Comparison of ENCODE assay signal across 26 cellular contexts in genomic region chrX:55480390-55481062, GRCh38.
"Had no signal": no experiment of that assay in that cellular context is flagged by ENCODE, and none has a peak within 500 bp of the region (broad histone marks: within the 10 kb centered on the region; RNA-seq: fewer than 3 reads in every experiment).

No MANE protein-coding gene starts in this region.

- H3K4me2 ChIP-seq: neural progenitor cell, smooth muscle cell had no signal

- H3K4me1 ChIP-seq: left ventricle myocardium inferior, neural progenitor cell, right atrium auricular region, right lobe of liver, tibial nerve, uterus had no signal

- H3K4me3 ChIP-seq: left ventricle myocardium inferior, lung, neural progenitor cell, ovary, right atrium auricular region, right lobe of liver, smooth muscle cell, tibial nerve, uterus had no signal

- H3K36me3 ChIP-seq: left ventricle myocardium inferior, neural progenitor cell, neutrophil, ovary, right atrium auricular region, right lobe of liver, tibial nerve, uterus had no signal

- H2AFZ ChIP-seq: neural progenitor cell had no signal

- H3K27me3 ChIP-seq: neural progenitor cell, neutrophil, ovary, right atrium auricular region, right lobe of liver, tibial nerve, uterus had no signal

- H3K27ac ChIP-seq: left ventricle myocardium inferior, neural progenitor cell, neutrophil, ovary, right atrium auricular region, right lobe of liver, tibial nerve, uterus had no signal

- H3K9me3 ChIP-seq: left ventricle myocardium inferior, neutrophil, ovary, right atrium auricular region, right lobe of liver, tibial nerve, uterus had no signal

- DNase-seq: hypothalamus; immature natural killer cell; left ventricle myocardium inferior; mesendoderm; naive B cell; natural killer cell; nephron progenitor cell; occipital lobe; ovary; right lobe of liver; stimulated activated CD4-positive, alpha-beta T cell treated with anti-CD3 and anti-CD28 coated beads, Interleukin-1b, Interleukin-23, amount 100 ng/mL, for 48 hours; stimulated activated CD4-positive, alpha-beta T cell treated with anti-CD3 and anti-CD28 coated beads, Interleukin-2, amount 100 ng/mL, for 48 hours; stimulated activated CD4-positive, alpha-beta T cell treated with anti-CD3 and anti-CD28 coated beads, Interleukin-4, amount 100 ng/mL, for 4 hours; stimulated activated CD8-positive, alpha-beta memory T cell treated with anti-CD3 and anti-CD28 coated beads, Interleukin-4, amount 100 ng/mL, for 48 hours; stimulated activated naive CD4-positive, alpha-beta T cell treated with Interleukin-2 at 50 U/mL for 16 hours; stimulated activated naive CD8-positive, alpha-beta T cell treated with anti-CD3 and anti-CD28 coated beads, Interleukin-15, amount 100 ng/mL, for 72 hours; substantia nigra; uterus had no signal

- ATAC-seq: natural killer cell; right lobe of liver; stimulated activated memory B cell treated with anti-CD40 and anti-IgM and Interleukin-4, amounts not matched to agents 10 μg/mL and 1 μg/mL and 100 μg/mL, for 72 hours; stimulated activated naive CD8-positive, alpha-beta T cell treated with anti-CD3 and anti-CD28 coated beads, Interleukin-15, amount 100 ng/mL, for 72 hours had no signal

- FAIRE-seq: islet of Langerhans had no signal

- H3K9ac ChIP-seq: neural progenitor cell had no signal
